ENCODE assay signal across 8 cellular contexts in genomic region chr11:82960000-82960778, GRCh38. TPM values are rescaled to one million over a fixed set of nuclear protein-coding genes. Genes with fewer than 3 reads are reported as not detected.
A peak's percentile ranks its signal among the peaks of the same experiment; 100 is the strongest.
DNase-seq lines count a peak whose midpoint lies in the region; ATAC-seq and TF ChIP-seq lines count a peak whose summit lies in the region.

No MANE protein-coding gene starts in this region.

- no peak for TF ChIP-seq CTCF in DOHH2 (IDR thresholded peaks at IDR 0.05; ENCODE audit: low read depth, low read length, poor library complexity, severe bottlenecking)

- H3K4me1 ChIP-seq in DOHH2 (ENCODE audit: control insufficient read depth, low read length): peaks cover 55% of the 10 kb centered on the region

- peak overlapping the region; percentile 64 for H3K4me2 ChIP-seq in DOHH2 (ENCODE audit: low read length)

- H3K9me3 Mint-ChIP-seq in activated T-cell treated with anti-CD3 and anti-CD28 coated beads, Interleukin-2, amount 50 U/mL, for 4 hours: peaks cover 14% of the 10 kb centered on the region

- H3K4me3 ChIP-seq in DOHH2 (ENCODE audit: low read length): peak overlapping the region; percentile 43

- H3K27me3 ChIP-seq in DOHH2 (ENCODE audit: control insufficient read depth, low read length): no peaks in the 10 kb centered on the region

- H3K36me3 Mint-ChIP-seq in activated T-cell treated with anti-CD3 and anti-CD28 coated beads, Interleukin-2, amount 50 U/mL, for 4 hours (ENCODE audit: insufficient read depth): peaks cover 8% of the 10 kb centered on the region

- H3K9me3 ChIP-seq in DOHH2 (ENCODE audit: control insufficient read depth, insufficient read depth, low read length): 0 out of 2 replicates have a peak, but pooled peaks cover 3% of the 10 kb centered on the region

- peak; percentile 90 for ATAC-seq in GM19328 (IDR thresholded peaks at IDR 0.05; ENCODE audit: unreplicated experiment)
- peak; percentile 89 for ATAC-seq in HG03135 (IDR thresholded peaks at IDR 0.05; ENCODE audit: unreplicated experiment)
- ATAC-seq in activated T-cell treated with anti-CD3 and anti-CD28 coated beads, Interleukin-2, amount 50 U/mL, for 4 hours: peak; percentile 92 to 94

- DNase-seq in activated T-cell treated with anti-CD3 and anti-CD28 coated beads, Interleukin-2, amount 50 U/mL, for 4 hours: peak; percentile 27
- no peak for DNase-seq in NCI-H446 treated with DMSO at 0.1 percent for 48 hours (lab: John Stamatoyannopoulos, UW)
- no peak for DNase-seq in HuH-7 (ENCODE audit: low spot score)
- DNase-seq in mesenteric fat pad (ENCODE audit: low spot score): no peak
- no peak for DNase-seq in cortex of kidney (lab: John Stamatoyannopoulos, UW)

- peaks cover 81% of the 10 kb centered on the region for H3K4me1 Mint-ChIP-seq in activated T-cell treated with anti-CD3 and anti-CD28 coated beads, Interleukin-2, amount 50 U/mL, for 4 hours (ENCODE audit: low read depth)

- no peaks in the 10 kb centered on the region for H3K79me2 ChIP-seq in DOHH2 (ENCODE audit: control insufficient read depth, low read length)

- no peaks in the 10 kb centered on the region for H3K27me3 Mint-ChIP-seq in activated T-cell treated with anti-CD3 and anti-CD28 coated beads, Interleukin-2, amount 50 U/mL, for 4 hours (ENCODE audit: low read depth)

- H3K4me3 Mint-ChIP-seq in activated T-cell treated with anti-CD3 and anti-CD28 coated beads, Interleukin-2, amount 50 U/mL, for 4 hours: peak overlapping the region; percentile 51

- peaks cover 17% of the 10 kb centered on the region; the same call in 1 of the 2 replicates for H3F3A ChIP-seq in DOHH2 (ENCODE audit: control insufficient read depth, insufficient read depth)

- H4K20me1 ChIP-seq in DOHH2 (ENCODE audit: control insufficient read depth, insufficient read depth, low read depth, low read length): no peaks in the 10 kb centered on the region

- peaks cover 7% of the 10 kb centered on the region; the same call in 1 of the 2 replicates for H3K36me3 ChIP-seq in DOHH2 (ENCODE audit: control insufficient read depth, low read length)

- no peaks in the 10 kb centered on the region for H3K9me2 ChIP-seq in DOHH2 (replicated peaks; ENCODE audit: control insufficient read depth, low read length)

- peak overlapping the region; percentile 34 for H3K27ac ChIP-seq in DOHH2 (ENCODE audit: low read depth, low read length)

RNA-seq across cellular contexts. Expression of gene DDIAS, which starts 58.7 kb away (rescaled TPM):
- 10 to 100 TPM; 15.2 to 20.0 (median 19.5) TPM for total RNA-seq in activated T-cell treated with anti-CD3 and anti-CD28 coated beads, Interleukin-2, amount 50 U/mL, for 4 hours
- total RNA-seq in mesenteric fat pad: 1.7 TPM

RNA-seq across cellular contexts. Expression of gene PRCP, which starts 60.0 kb away (rescaled TPM):
- 10 to 100 TPM; 11.8 to 15.5 (median 13.8) TPM for total RNA-seq in activated T-cell treated with anti-CD3 and anti-CD28 coated beads, Interleukin-2, amount 50 U/mL, for 4 hours
- total RNA-seq in mesenteric fat pad: 71.4 TPM
